10 cellular contexts compared by ENCODE assay signal in genomic region chr18:9095297-9096012, GRCh38. TPM values are rescaled to one million over a fixed set of nuclear protein-coding genes. Genes with fewer than 3 reads are reported as not detected.
DNase-seq lines count a peak whose midpoint lies in the region; ATAC-seq, FAIRE-seq and TF ChIP-seq lines count a peak whose summit lies in the region.
"Had no signal": no experiment of that assay in that cellular context is flagged by ENCODE, and none has a peak within 500 bp of the region (broad histone marks: within the 10 kb centered on the region; RNA-seq: fewer than 3 reads in every experiment).

No MANE protein-coding gene starts in this region.

- WGBS in esophagus squamous epithelium, 2 donors = 52 to 74% methylated on average over 9 of the region's 9 CpGs
- 76 to 81% methylated on average over 9 of the region's 9 CpGs for WGBS in thyroid gland, 2 donors

- H3K36me3 ChIP-seq in esophagus squamous epithelium (no peaks in the 10 kb centered on the region), thyroid gland (no peaks in the 10 kb centered on the region)
- H3K36me3 ChIP-seq: BLaER1 had no signal

- no peak for TF ChIP-seq POLR2A in esophagus squamous epithelium (IDR thresholded peaks at IDR 0.05)
- no peak for TF ChIP-seq POLR2A in thyroid gland (IDR thresholded peaks at IDR 0.05)
- TF ChIP-seq POLR2A in H54 (IDR thresholded peaks at IDR 0.05; ENCODE audit: low read depth, low read length) = no peak

- H3K27me3 ChIP-seq in esophagus squamous epithelium (no peaks in the 10 kb centered on the region), thyroid gland (no peaks in the 10 kb centered on the region)
- H3K27me3 ChIP-seq: BLaER1, body of pancreas had no signal

- intact Hi-C loops in esophagus squamous epithelium (cut with DNase I) (no loop called here), thyroid gland (cut with DNase I) (no loop called here)

- peak; percentile 79 for ATAC-seq in HG03103 (IDR thresholded peaks at IDR 0.05; ENCODE audit: low read depth, unreplicated experiment)
- ATAC-seq: body of pancreas had no signal

- peak; percentile 42 for DNase-seq in activated gamma-delta T cell treated with Interleukin-2 at 50 U/mL for 16 hours
- no peak for DNase-seq in activated gamma-delta T cell (lab: John Stamatoyannopoulos, UW)
- DNase-seq in UCSD-AML1 (lab: John Stamatoyannopoulos, UW; ENCODE audit: unreplicated experiment) = peak; percentile 19
- no peak for DNase-seq in esophagus squamous epithelium (lab: John Stamatoyannopoulos, UW)
- DNase-seq in thyroid gland = no peak
- no peak for DNase-seq in H54 (ENCODE audit: insufficient read length, low spot score)
- no peak for DNase-seq in NCI-H1105 treated with DMSO at 0.1 percent for 48 hours (lab: John Stamatoyannopoulos, UW)

- H3K9me3 ChIP-seq in esophagus squamous epithelium (no peaks in the 10 kb centered on the region), thyroid gland (no peaks in the 10 kb centered on the region)
- H3K9me3 ChIP-seq: BLaER1, body of pancreas had no signal

- H3K4me3 ChIP-seq in esophagus squamous epithelium = no peak overlapping the region
- no peak overlapping the region for H3K4me3 ChIP-seq in thyroid gland (replicated peaks in 1 of 3)
- H3K4me3 ChIP-seq: BLaER1, body of pancreas had no signal

- no peak for TF ChIP-seq CTCF in esophagus squamous epithelium (IDR thresholded peaks at IDR 0.05)
- TF ChIP-seq CTCF in thyroid gland (IDR thresholded peaks at IDR 0.05) = no peak

- peaks cover 0 to 43% (median 9%) of the 10 kb centered on the region in 3 donors for H3K4me1 ChIP-seq in esophagus squamous epithelium
- peaks cover 0 to 20% of the 10 kb centered on the region in 2 donors for H3K4me1 ChIP-seq in thyroid gland
- H3K4me1 ChIP-seq: BLaER1, body of pancreas had no signal

- no peak for FAIRE-seq in H54 (lab: Jason Lieb, UNC)

- H3K27ac ChIP-seq in esophagus squamous epithelium (peak overlapping the region in 3 of 4 donors; percentile 26 to 78 (median 70)), thyroid gland (peak overlapping the region in 2 of 3 donors; percentile 46 to 55)
- H3K27ac ChIP-seq: BLaER1, body of pancreas had no signal

RNA-seq across cellular contexts. Expression of gene NDUFV2, which starts 7.0 kb away (rescaled TPM):
- total RNA-seq in esophagus squamous epithelium = 100 to 1,000 TPM in 3 of 4 donors, 10 to 100 TPM in 1; 96.5 to 150 (median 110) TPM
- total RNA-seq in thyroid gland = 100 to 1,000 TPM; 103 to 114 (median 108) TPM

RNA-seq across cellular contexts. Expression of gene ANKRD12, which starts 41.1 kb away (rescaled TPM):
- 10 to 100 TPM; 13.0 to 60.3 (median 23.4) TPM for total RNA-seq in esophagus squamous epithelium
- 100 to 1,000 TPM in 2 of 4 donors, 10 to 100 TPM in 2; 74.6 to 155 (median 109) TPM for total RNA-seq in thyroid gland

Comparison
In these comparisons a context has a peak if more than half of its experiments do, and no peak if none do; other contexts are left out.
1. DNase-seq: peak in activated gamma-delta T cell treated with Interleukin-2 at 50 U/mL for 16 hours (single experiment) and UCSD-AML1 (single experiment); none in activated gamma-delta T cell (single experiment), esophagus squamous epithelium (single experiment), thyroid gland (0 of 2), H54 (single experiment) and NCI-H1105 treated with DMSO at 0.1 percent for 48 hours (single experiment).